ENCODE assay signal across 1 cellular context in genomic region chr9:113349434-113350337, GRCh38.
TF ChIP-seq lines count a peak whose summit lies in the region.

Gene BSPRY, plus strand, starts transcription at chr9:113349541. Its CDS starts 39 bp downstream, at chr9:113349580.

TF ChIP-seq in WTC11, 78 proteins besides CTCF, POLR2A, EP300 and RAD21 (continued from another document):
- TF ChIP-seq ZSCAN18 (CRISPR knock-in tag; IDR thresholded peaks at IDR 0.05) (no peak), RORB (CRISPR knock-in tag; IDR thresholded peaks at IDR 0.05) (no peak), NR2C2 (CRISPR knock-in tag; IDR thresholded peaks at IDR 0.05) (no peak), SP1 (CRISPR knock-in tag; conservative IDR thresholded peaks at IDR 0.05) (peak; percentile 68), ZNF416 (CRISPR knock-in tag; IDR thresholded peaks at IDR 0.05) (peak; percentile 78; the same call in 1 of the 2 replicates), ETV6 (CRISPR knock-in tag; IDR thresholded peaks at IDR 0.05) (0 out of 2 replicates have a peak, but pooled peaks have one; percentile 34), USF1 (CRISPR knock-in tag; IDR thresholded peaks at IDR 0.05) (no peak), ATF1 (CRISPR knock-in tag; IDR thresholded peaks at IDR 0.05) (no peak), FOXK1 (CRISPR knock-in tag; IDR thresholded peaks at IDR 0.05) (no peak), ZMAT4 (CRISPR knock-in tag; IDR thresholded peaks at IDR 0.05) (no peak), ZNF263 (CRISPR knock-in tag; IDR thresholded peaks at IDR 0.05; ENCODE audit: low read depth) (no peak), FOXP1 (CRISPR knock-in tag; IDR thresholded peaks at IDR 0.05; ENCODE audit: borderline replicate concordance) (peak; percentile 49; the same call in 1 of the 2 replicates), NFATC4 (CRISPR knock-in tag; IDR thresholded peaks at IDR 0.05) (no peak), USF2 (CRISPR knock-in tag; IDR thresholded peaks at IDR 0.05) (no peak), ELF4 (CRISPR knock-in tag; IDR thresholded peaks at IDR 0.05; ENCODE audit: low read depth) (no peak), CREM (CRISPR knock-in tag; IDR thresholded peaks at IDR 0.05) (peak; percentile 47; the same call in 1 of the 2 replicates), FOXP4 (CRISPR knock-in tag; IDR thresholded peaks at IDR 0.05) (peak; percentile 46; the same call in 1 of the 2 replicates), SMAD3 (CRISPR knock-in tag; IDR thresholded peaks at IDR 0.05; ENCODE audit: borderline replicate concordance) (no peak), TP53 (CRISPR knock-in tag; IDR thresholded peaks at IDR 0.05) (peak; percentile 67; the same call in 1 of the 2 replicates)
- TF ChIP-seq, protein P1, sequence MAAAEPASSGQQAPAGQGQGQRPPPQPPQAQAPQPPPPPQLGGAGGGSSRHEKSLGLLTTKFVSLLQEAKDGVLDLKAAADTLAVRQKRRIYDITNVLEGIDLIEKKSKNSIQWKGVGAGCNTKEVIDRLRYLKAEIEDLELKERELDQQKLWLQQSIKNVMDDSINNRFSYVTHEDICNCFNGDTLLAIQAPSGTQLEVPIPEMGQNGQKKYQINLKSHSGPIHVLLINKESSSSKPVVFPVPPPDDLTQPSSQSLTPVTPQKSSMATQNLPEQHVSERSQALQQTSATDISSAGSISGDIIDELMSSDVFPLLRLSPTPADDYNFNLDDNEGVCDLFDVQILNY (CRISPR knock-in tag; IDR thresholded peaks at IDR 0.05): peak; percentile 46; the same call in 1 of the 2 replicates
- TF ChIP-seq, protein P2, sequence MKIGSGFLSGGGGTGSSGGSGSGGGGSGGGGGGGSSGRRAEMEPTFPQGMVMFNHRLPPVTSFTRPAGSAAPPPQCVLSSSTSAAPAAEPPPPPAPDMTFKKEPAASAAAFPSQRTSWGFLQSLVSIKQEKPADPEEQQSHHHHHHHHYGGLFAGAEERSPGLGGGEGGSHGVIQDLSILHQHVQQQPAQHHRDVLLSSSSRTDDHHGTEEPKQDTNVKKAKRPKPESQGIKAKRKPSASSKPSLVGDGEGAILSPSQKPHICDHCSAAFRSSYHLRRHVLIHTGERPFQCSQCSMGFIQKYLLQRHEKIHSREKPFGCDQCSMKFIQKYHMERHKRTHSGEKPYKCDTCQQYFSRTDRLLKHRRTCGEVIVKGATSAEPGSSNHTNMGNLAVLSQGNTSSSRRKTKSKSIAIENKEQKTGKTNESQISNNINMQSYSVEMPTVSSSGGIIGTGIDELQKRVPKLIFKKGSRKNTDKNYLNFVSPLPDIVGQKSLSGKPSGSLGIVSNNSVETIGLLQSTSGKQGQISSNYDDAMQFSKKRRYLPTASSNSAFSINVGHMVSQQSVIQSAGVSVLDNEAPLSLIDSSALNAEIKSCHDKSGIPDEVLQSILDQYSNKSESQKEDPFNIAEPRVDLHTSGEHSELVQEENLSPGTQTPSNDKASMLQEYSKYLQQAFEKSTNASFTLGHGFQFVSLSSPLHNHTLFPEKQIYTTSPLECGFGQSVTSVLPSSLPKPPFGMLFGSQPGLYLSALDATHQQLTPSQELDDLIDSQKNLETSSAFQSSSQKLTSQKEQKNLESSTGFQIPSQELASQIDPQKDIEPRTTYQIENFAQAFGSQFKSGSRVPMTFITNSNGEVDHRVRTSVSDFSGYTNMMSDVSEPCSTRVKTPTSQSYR (CRISPR knock-in tag; IDR thresholded peaks at IDR 0.05): no peak
- TF ChIP-seq, protein P3, sequence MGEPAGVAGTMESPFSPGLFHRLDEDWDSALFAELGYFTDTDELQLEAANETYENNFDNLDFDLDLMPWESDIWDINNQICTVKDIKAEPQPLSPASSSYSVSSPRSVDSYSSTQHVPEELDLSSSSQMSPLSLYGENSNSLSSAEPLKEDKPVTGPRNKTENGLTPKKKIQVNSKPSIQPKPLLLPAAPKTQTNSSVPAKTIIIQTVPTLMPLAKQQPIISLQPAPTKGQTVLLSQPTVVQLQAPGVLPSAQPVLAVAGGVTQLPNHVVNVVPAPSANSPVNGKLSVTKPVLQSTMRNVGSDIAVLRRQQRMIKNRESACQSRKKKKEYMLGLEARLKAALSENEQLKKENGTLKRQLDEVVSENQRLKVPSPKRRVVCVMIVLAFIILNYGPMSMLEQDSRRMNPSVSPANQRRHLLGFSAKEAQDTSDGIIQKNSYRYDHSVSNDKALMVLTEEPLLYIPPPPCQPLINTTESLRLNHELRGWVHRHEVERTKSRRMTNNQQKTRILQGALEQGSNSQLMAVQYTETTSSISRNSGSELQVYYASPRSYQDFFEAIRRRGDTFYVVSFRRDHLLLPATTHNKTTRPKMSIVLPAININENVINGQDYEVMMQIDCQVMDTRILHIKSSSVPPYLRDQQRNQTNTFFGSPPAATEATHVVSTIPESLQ (CRISPR knock-in tag; IDR thresholded peaks at IDR 0.05): no peak
